15 cellular contexts compared by ENCODE assay signal in genomic region chr18:28559511-28559910, GRCh38.
DNase-seq lines count a peak whose midpoint lies in the region; TF ChIP-seq lines count a peak whose summit lies in the region.
"Had no signal": no experiment of that assay in that cellular context is flagged by ENCODE, and none has a peak within 500 bp of the region (broad histone marks: within the 10 kb centered on the region; RNA-seq: fewer than 3 reads in every experiment).

No MANE protein-coding gene starts in this region.

- CTCF ChIA-PET in A673 (lab: Charles Lee) = no interaction called here

- no peaks in the 10 kb centered on the region for H3K36me3 ChIP-seq in A673 (ENCODE audit: insufficient read depth, low read length, poor library complexity, severe bottlenecking)
- H3K36me3 ChIP-seq: SJCRH30 had no signal

- no peaks in the 10 kb centered on the region for H3K9me3 ChIP-seq in A673 (ENCODE audit: low read depth, low read length, poor library complexity, severe bottlenecking)
- H3K9me3 ChIP-seq: A549, SJCRH30 had no signal

- peaks cover 7% of the 10 kb centered on the region for H3K4me1 ChIP-seq in A673 (ENCODE audit: insufficient read depth, low read length, poor library complexity, severe bottlenecking)
- H3K4me1 ChIP-seq: A549, SJCRH30 had no signal

- no TSS peak for BruUV-seq in A673 (replicated peaks; lab: Mats Ljungman, UMichigan)

- DNase-seq in A673 (ENCODE audit: low spot score) (peak; percentile 78), HCEC 1CT (peak; percentile 3), NCI-H69 (lab: John Stamatoyannopoulos, UW) (peak; percentile 34), glomerular visceral epithelial cell (ENCODE audit: extremely low spot score) (peak; percentile 1), H4 (ENCODE audit: low spot score) (no peak), superior temporal gyrus (ENCODE audit: extremely low spot score) (no peak), NCI-H446 treated with DMSO at 0.1 percent for 48 hours (lab: John Stamatoyannopoulos, UW) (no peak)
- DNase-seq: DMS 273 treated with DMSO at 0.1 percent for 48 hours, HFFc6, NCI-H187 treated with DMSO at 0.1 percent for 48 hours, NCI-H510A, OCI-M1 had no signal

- POLR2A ChIA-PET in A673 (lab: Charles Lee; ENCODE audit: low non-redundant PET) = no interaction called here

- intact Hi-C loops in A673 (cut with micrococcal nuclease; ENCODE audit: unreplicated experiment) = no loop called here

- no peak overlapping the region for H3K27ac ChIP-seq in A673 (ENCODE audit: low read depth, low read length, poor library complexity, severe bottlenecking)
- H3K27ac ChIP-seq: A549, C4-2B, SJCRH30 had no signal

- H3K27me3 ChIP-seq in A673 (replicated peaks; ENCODE audit: insufficient read depth, low read depth, low read length, poor library complexity) = no peaks in the 10 kb centered on the region
- H3K27me3 ChIP-seq: SJCRH30 had no signal

- no peak for TF ChIP-seq CTCF in A673 (conservative IDR thresholded peaks at IDR 0.05; ENCODE audit: low read depth, low read length)

- H3K4me3 ChIP-seq in A673 (ENCODE audit: low read depth, low read length, poor library complexity, severe bottlenecking) = no peak overlapping the region
- H3K4me3 ChIP-seq: A549, SJCRH30 had no signal

Comparison
In these comparisons a context has a peak if more than half of its experiments do, and no peak if none do; other contexts are left out.
1. DNase-seq: peak in A673 (single experiment), HCEC 1CT (single experiment), NCI-H69 (single experiment) and glomerular visceral epithelial cell (single experiment); none in H4 (single experiment), superior temporal gyrus (single experiment) and NCI-H446 treated with DMSO at 0.1 percent for 48 hours (single experiment).